Comparison of ENCODE assay signal across 1 cellular context in genomic region chr17:28406478-28406824, GRCh38.
A peak's percentile ranks its signal among the peaks of the same experiment; 100 is the strongest.
TF ChIP-seq lines count a peak whose summit lies in the region.

No MANE protein-coding gene starts in this region.

TF ChIP-seq in H1, 55 proteins besides CTCF, POLR2A, EP300 and RAD21:
- no peak for TF ChIP-seq RBBP5 (IDR thresholded peaks at IDR 0.05; ENCODE audit: borderline replicate concordance, low read depth, low read length)
- TF ChIP-seq MAX (IDR thresholded peaks at IDR 0.05): peak; percentile 20; the same call in 1 of the 2 replicates
